Comparison of ENCODE assay signal across 1 cellular context in genomic region chr10:76667307-76668012, GRCh38.
TF ChIP-seq lines count a peak whose summit lies in the region.

No MANE protein-coding gene starts in this region.

TF ChIP-seq in GM23338, 12 proteins besides CTCF, POLR2A, EP300 and RAD21 (continued from another document):
- TF ChIP-seq ZNF462 (CRISPR knock-in tag; IDR thresholded peaks at IDR 0.05) (no peak), ETS1 (IDR thresholded peaks at IDR 0.05) (no peak), POLR2AphosphoS5 (IDR thresholded peaks at IDR 0.05; ENCODE audit: low read depth) (no peak)
